ENCODE assay signal across 10 cellular contexts in genomic region chr20:35901678-35902544, GRCh38. TPM values are rescaled to one million over a fixed set of nuclear protein-coding genes. Genes with fewer than 3 reads are reported as not detected.
DNase-seq lines count a peak whose midpoint lies in the region; ATAC-seq and TF ChIP-seq lines count a peak whose summit lies in the region.
"Had no signal": no experiment of that assay in that cellular context is flagged by ENCODE, and none has a peak within 500 bp of the region (broad histone marks: within the 10 kb centered on the region; RNA-seq: fewer than 3 reads in every experiment).

No MANE protein-coding gene starts in this region.

- no peak for TF ChIP-seq POLR2A in uterus (IDR thresholded peaks at IDR 0.05)
- no peak for TF ChIP-seq POLR2A in thyroid gland (IDR thresholded peaks at IDR 0.05)

- POLR2A ChIA-PET in Panc1 (lab: Charles Lee) = no interaction called here

- H3K27ac ChIP-seq in Panc1 (ENCODE audit: low read length) = no peak overlapping the region
- peak overlapping the region; percentile 65 for H3K27ac ChIP-seq in psoas muscle
- no peak overlapping the region for H3K27ac ChIP-seq in uterus
- no peak overlapping the region for H3K27ac ChIP-seq in thyroid gland
- H3K27ac ChIP-seq: neutrophil had no signal

- H3K36me3 ChIP-seq in Panc1 (ENCODE audit: control insufficient read depth, insufficient read depth, low read length) (no peaks in the 10 kb centered on the region), psoas muscle (ENCODE audit: insufficient read depth in 1 of 2, low read depth in 1 of 2) (peaks cover 2 to 8% of the 10 kb centered on the region in 2 donors), uterus (no peaks in the 10 kb centered on the region), thyroid gland (peaks cover 6 to 15% of the 10 kb centered on the region in 2 donors)

- in situ Hi-C loops in Panc1 (cut with HindIII; ENCODE audit: low pct_unique_long_range_greater_than_20kb, low sequenced_read_pairs) (no loop called here), GM13977 (cut with MboI; ENCODE audit: low pct_unique_long_range_greater_than_20kb, low sequenced_read_pairs, unreplicated experiment) (no loop called here)

- intact Hi-C loops in Panc1 (cut with micrococcal nuclease; ENCODE audit: unreplicated experiment) (no loop called here), psoas muscle (cut with DNase I) (loop anchor here in 1 of 2 donors (10.0 kb wide), 1 partner anchor 307 kb away; no protein-coding TSS in a partner anchor), uterus (cut with DNase I; ENCODE audit: low total_unique reads) (no loop called here), thyroid gland (cut with DNase I) (no loop called here)

- BruUV-seq in Panc1 (replicated peaks; lab: Mats Ljungman, UMichigan) = no TSS peak

- H3K9me3 ChIP-seq in Panc1 (ENCODE audit: control insufficient read depth, insufficient read depth, low read depth, low read length) (no peaks in the 10 kb centered on the region), psoas muscle (no peaks in the 10 kb centered on the region), uterus (no peaks in the 10 kb centered on the region), thyroid gland (no peaks in the 10 kb centered on the region)
- H3K9me3 ChIP-seq: neutrophil had no signal

- H3K27me3 ChIP-seq in Panc1 (ENCODE audit: control insufficient read depth, insufficient read depth, low read length) = no peaks in the 10 kb centered on the region
- H3K27me3 ChIP-seq in psoas muscle (ENCODE audit: insufficient read depth in 3 of 3, low read length in 2 of 3) = no peaks in the 10 kb centered on the region
- no peaks in the 10 kb centered on the region for H3K27me3 ChIP-seq in uterus
- H3K27me3 ChIP-seq in thyroid gland = no peaks in the 10 kb centered on the region
- H3K27me3 ChIP-seq: neutrophil had no signal

- CTCF ChIA-PET in Panc1 (lab: Charles Lee) = no interaction called here

- TF ChIP-seq CTCF in Panc1 (IDR thresholded peaks at IDR 0.05) (no peak), psoas muscle (IDR thresholded peaks at IDR 0.05) (no peak), uterus (IDR thresholded peaks at IDR 0.05) (no peak), thyroid gland (IDR thresholded peaks at IDR 0.05) (no peak), GM13977 (IDR thresholded peaks at IDR 0.05; ENCODE audit: extremely low read depth, insufficient read depth, missing control alignments) (no peak)

- H3K4me3 ChIP-seq in Panc1 (ENCODE audit: low read depth in 2 of 2, low read length in 2 of 2) (no peak overlapping the region), psoas muscle (no peak overlapping the region), uterus (no peak overlapping the region), thyroid gland (replicated peaks in 1 of 3) (no peak overlapping the region)

- DNase-seq in GM03348 (ENCODE audit: low spot score) = peak; percentile 83
- DNase-seq in Panc1 (ENCODE audit: low read depth, low spot score) = peak; percentile 60
- peak; percentile 46 for DNase-seq in epidermal melanocyte (ENCODE audit: insufficient read length, low spot score)
- no peak for DNase-seq in psoas muscle
- DNase-seq in uterus = no peak
- no peak for DNase-seq in NCI-H345 treated with DMSO at 0.1 percent for 48 hours (lab: John Stamatoyannopoulos, UW; ENCODE audit: unreplicated experiment)
- DNase-seq in thyroid gland = no peak
- DNase-seq in GM13977 (ENCODE audit: low spot score) = no peak
- DNase-seq: effector CD8-positive, alpha-beta T cell had no signal

- H3K4me1 ChIP-seq in Panc1 (ENCODE audit: control insufficient read depth, insufficient read depth, low read length) (peaks cover 6% of the 10 kb centered on the region; the same call in 1 of the 2 replicates), psoas muscle (peaks cover 16% of the 10 kb centered on the region), uterus (no peaks in the 10 kb centered on the region), thyroid gland (no peaks in the 10 kb centered on the region)

- 87 to 97% (median 88%) methylated on average over 4 of the region's 4 CpGs for WGBS in psoas muscle, 3 donors
- 96 to 97% methylated on average over 4 of the region's 4 CpGs for WGBS in thyroid gland, 2 donors

- ATAC-seq in Panc1 (peak; percentile 94), psoas muscle (peak; percentile 65 to 80 (median 74))

RNA-seq across cellular contexts. Expression of gene SCAND1, which starts 52.4 kb away (rescaled TPM):
- 59.6 TPM for total RNA-seq in Panc1 (2021; ENCODE audit: unreplicated experiment)
- polyA plus RNA-seq in Panc1 (2012; ENCODE audit: insufficient read length) = 68.0 TPM
- total RNA-seq in psoas muscle = 10 to 100 TPM; 37.4 to 70.2 (median 55.1) TPM
- polyA plus RNA-seq in psoas muscle = 10 to 100 TPM; 78.6 to 90.7 (median 82.8) TPM
- total RNA-seq in uterus = 10 to 100 TPM; 18.8 to 71.2 (median 55.0) TPM
- 100 to 1,000 TPM in 3 of 4 donors, 10 to 100 TPM in 1; 88.4 to 182 (median 125) TPM for total RNA-seq in thyroid gland

Comparison
In these comparisons a context has a peak if more than half of its experiments do, and no peak if none do; other contexts are left out.
1. DNase-seq: peak in GM03348 (single experiment), Panc1 (single experiment) and epidermal melanocyte (single experiment); none in psoas muscle (0 of 2), uterus (0 of 2), NCI-H345 treated with DMSO at 0.1 percent for 48 hours (single experiment), thyroid gland (0 of 2) and GM13977 (single experiment).